Comparison of ENCODE assay signal across 9 cellular contexts in genomic region chr16:73015612-73016487, GRCh38. TPM values are rescaled to one million over a fixed set of nuclear protein-coding genes. Genes with fewer than 3 reads are reported as not detected.
DNase-seq lines count a peak whose midpoint lies in the region; ATAC-seq, FAIRE-seq and TF ChIP-seq lines count a peak whose summit lies in the region.
"Had no signal": no experiment of that assay in that cellular context is flagged by ENCODE, and none has a peak within 500 bp of the region (broad histone marks: within the 10 kb centered on the region; RNA-seq: fewer than 3 reads in every experiment).

No MANE protein-coding gene starts in this region.

- no peak overlapping the region for H3K27ac Mint-ChIP-seq in WTC11
- H3K27ac Mint-ChIP-seq in activated T-helper 2 cell treated with anti-CD3 and anti-CD28 coated beads, Interferon-gamma antibody, Interleukin-2, Interleukin-4, amounts not matched to agents 10 μg/mL and 5 μg/mL and 100 μg/mL, durations not matched to agents 14 hours and 24 hours and 36 hours: no peak overlapping the region

- peaks cover 22% of the 10 kb centered on the region for H3K4me1 Mint-ChIP-seq in WTC11
- H3K4me1 Mint-ChIP-seq in activated T-helper 2 cell treated with anti-CD3 and anti-CD28 coated beads, Interferon-gamma antibody, Interleukin-2, Interleukin-4, amounts not matched to agents 10 μg/mL and 5 μg/mL and 100 μg/mL, durations not matched to agents 14 hours and 24 hours and 36 hours (ENCODE audit: low read depth): no peaks in the 10 kb centered on the region

- peak; percentile 86 for ATAC-seq in HG03097 (IDR thresholded peaks at IDR 0.05; ENCODE audit: low FRiP score, unreplicated experiment)
- ATAC-seq in WTC11: no peak

- no peaks in the 10 kb centered on the region for H3K27me3 ChIP-seq in small intestine (ENCODE audit: control insufficient read depth in 2 of 2, insufficient read depth in 2 of 2, low read length in 2 of 2)

- no peak for FAIRE-seq in small intestine (lab: Jason Lieb, UNC)
- FAIRE-seq: A204.1 had no signal

- TF ChIP-seq CTCF in WTC11 (IDR thresholded peaks at IDR 0.05): no peak

- CTCF ChIA-PET in WTC11 (lab: Charles Lee): no interaction called here

- H3K4me3 Mint-ChIP-seq in WTC11: no peak overlapping the region
- H3K4me3 Mint-ChIP-seq in activated T-helper 2 cell treated with anti-CD3 and anti-CD28 coated beads, Interferon-gamma antibody, Interleukin-2, Interleukin-4, amounts not matched to agents 10 μg/mL and 5 μg/mL and 100 μg/mL, durations not matched to agents 14 hours and 24 hours and 36 hours (ENCODE audit: low read depth): no peak overlapping the region

- no peaks in the 10 kb centered on the region for H3K9me3 ChIP-seq in small intestine (ENCODE audit: control insufficient read depth, low read depth)

- DNase-seq in NCI-H1436 treated with DMSO at 0.1 percent for 48 hours (lab: John Stamatoyannopoulos, UW) (peak; percentile 12), NCI-H1436 (lab: John Stamatoyannopoulos, UW) (no peak), WTC11 (ENCODE audit: low spot score) (no peak), small intestine (peak; percentile 63), islet precursor cell (no peak)
- DNase-seq in activated T-cell treated with anti-CD3 and anti-CD28 coated beads, Interleukin-2, amount 50 U/mL, for 48 hours: no peak
- DNase-seq in activated T-helper 2 cell treated with anti-CD3 and anti-CD28 coated beads, Interferon-gamma antibody, Interleukin-2, Interleukin-4, amounts not matched to agents 10 μg/mL and 5 μg/mL and 100 μg/mL, durations not matched to agents 14 hours and 24 hours and 36 hours (ENCODE audit: low spot score): no peak

- peaks cover 5 to 19% of the 10 kb centered on the region in 2 donors for H3K4me1 ChIP-seq in small intestine (ENCODE audit: control insufficient read depth in 2 of 2, insufficient read depth in 1 of 2, low read depth in 1 of 2, low read length in 1 of 2)

- peak overlapping the region in 1 of 2 donors; percentile 58 for H3K27ac ChIP-seq in small intestine (ENCODE audit: low read depth in 1 of 2, low read length in 1 of 2)

- no peaks in the 10 kb centered on the region for H3K9me3 Mint-ChIP-seq in WTC11
- no peaks in the 10 kb centered on the region for H3K9me3 Mint-ChIP-seq in activated T-helper 2 cell treated with anti-CD3 and anti-CD28 coated beads, Interferon-gamma antibody, Interleukin-2, Interleukin-4, amounts not matched to agents 10 μg/mL and 5 μg/mL and 100 μg/mL, durations not matched to agents 14 hours and 24 hours and 36 hours

- no peaks in the 10 kb centered on the region for H3K36me3 Mint-ChIP-seq in WTC11
- no peaks in the 10 kb centered on the region for H3K36me3 Mint-ChIP-seq in activated T-helper 2 cell treated with anti-CD3 and anti-CD28 coated beads, Interferon-gamma antibody, Interleukin-2, Interleukin-4, amounts not matched to agents 10 μg/mL and 5 μg/mL and 100 μg/mL, durations not matched to agents 14 hours and 24 hours and 36 hours (ENCODE audit: low read depth)

- intact Hi-C loops in activated T-helper 2 cell treated with anti-CD3 and anti-CD28 coated beads, Interferon-gamma antibody, Interleukin-2, Interleukin-4, amounts not matched to agents 10 μg/mL and 5 μg/mL and 100 μg/mL, durations not matched to agents 14 hours and 24 hours and 36 hours (cut with micrococcal nuclease): no loop called here

- POLR2A ChIA-PET in WTC11 (lab: Charles Lee): no interaction called here

- WGBS in small intestine, 3 donors: 67 to 82% (median 69%) methylated on average over 18 of the region's 18 CpGs

- no peak overlapping the region for H3K4me3 ChIP-seq in small intestine (ENCODE audit: low read depth in 1 of 2, low read length in 2 of 2)

- H3K36me3 ChIP-seq in small intestine (ENCODE audit: control insufficient read depth in 2 of 2, insufficient read depth in 2 of 2, low read length in 2 of 2): no peaks in the 10 kb centered on the region

- H3K27me3 Mint-ChIP-seq in WTC11 (ENCODE audit: low read depth): peaks cover 13% of the 10 kb centered on the region; the same call in 1 of the 2 replicates
- no peaks in the 10 kb centered on the region for H3K27me3 Mint-ChIP-seq in activated T-helper 2 cell treated with anti-CD3 and anti-CD28 coated beads, Interferon-gamma antibody, Interleukin-2, Interleukin-4, amounts not matched to agents 10 μg/mL and 5 μg/mL and 100 μg/mL, durations not matched to agents 14 hours and 24 hours and 36 hours (ENCODE audit: low read depth)

TF ChIP-seq in WTC11, 78 proteins besides CTCF, POLR2A, EP300 and RAD21:
- peak; percentile 56 for TF ChIP-seq GABPB1 (CRISPR knock-in tag; IDR thresholded peaks at IDR 0.05)
- TF ChIP-seq MYBL2 (CRISPR knock-in tag; IDR thresholded peaks at IDR 0.05): no peak
- no peak for TF ChIP-seq ZNF263 (CRISPR knock-in tag; IDR thresholded peaks at IDR 0.05; ENCODE audit: low read depth)
- TF ChIP-seq ZNF423 (CRISPR knock-in tag; IDR thresholded peaks at IDR 0.05): no peak
TF ChIP-seq in WTC11: peak in this region for 1.

RNA-seq across cellular contexts. Expression of gene ZFHX3, which starts 32.1 kb away (rescaled TPM):
- 2.7 to 5.7 TPM (median 3.1 TPM) in 3 replicates for total RNA-seq in WTC11 (2021)
- 1 to 10 TPM in 1 of 3 donors, under 1 TPM in 2; 0.45 to 4.9 (median 0.54) TPM for polyA plus RNA-seq in small intestine
- total RNA-seq in activated T-helper 2 cell treated with anti-CD3 and anti-CD28 coated beads, Interferon-gamma antibody, Interleukin-2, Interleukin-4, amounts not matched to agents 10 μg/mL and 5 μg/mL and 100 μg/mL, durations not matched to agents 14 hours and 24 hours and 36 hours: 0.62 and 1.2 TPM in 2 replicates

Comparison
In these comparisons a context has a peak if more than half of its experiments do, and no peak if none do; other contexts are left out.
1. DNase-seq: peak in NCI-H1436 treated with DMSO at 0.1 percent for 48 hours (single experiment) and small intestine (single experiment); none in NCI-H1436 (single experiment), WTC11 (single experiment), activated T-cell treated with anti-CD3 and anti-CD28 coated beads, Interleukin-2, amount 50 U/mL, for 48 hours (0 of 2), activated T-helper 2 cell treated with anti-CD3 and anti-CD28 coated beads, Interferon-gamma antibody, Interleukin-2, Interleukin-4, amounts not matched to agents 10 μg/mL and 5 μg/mL and 100 μg/mL, durations not matched to agents 14 hours and 24 hours and 36 hours (single experiment) and islet precursor cell (single experiment).